In genomic region chr6:156350337-156350736, GRCh38 we compare ENCODE assay signal across 28 cellular contexts.
"Had no signal": no experiment of that assay in that cellular context is flagged by ENCODE, and none has a peak within 500 bp of the region (broad histone marks: within the 10 kb centered on the region; RNA-seq: fewer than 3 reads in every experiment).

No MANE protein-coding gene starts in this region.

- H3K27ac ChIP-seq: stomach, suprapubic skin, testis, thoracic aorta, thyroid gland, tibial artery, tibial nerve, transverse colon, upper lobe of left lung, upper lobe of right lung, uterus, vagina had no signal

- H3K9me3 ChIP-seq: stomach, suprapubic skin, testis, thoracic aorta, thyroid gland, tibial artery, tibial nerve, transverse colon, upper lobe of left lung, upper lobe of right lung, uterus, vagina had no signal

- H3K4me1 Mint-ChIP-seq: stimulated activated effector memory CD8-positive, alpha-beta T cell treated with anti-CD3 and anti-CD28 coated beads, Interleukin-12 subunit alpha, Interleukin-12 subunit beta, amount 100 ng/mL, for 72 hours; stimulated activated memory B cell treated with anti-CD40 and anti-IgM and Interleukin-4, amounts not matched to agents 10 μg/mL and 1 μg/mL and 100 μg/mL, for 72 hours; stimulated activated naive CD8-positive, alpha-beta T cell treated with anti-CD3 and anti-CD28 coated beads, Interleukin-15, amount 100 ng/mL, for 72 hours had no signal

- DNase-seq: stimulated activated CD4-positive, alpha-beta T cell treated with anti-CD3 and anti-CD28 coated beads, Interleukin-2, amount 100 ng/mL, for 48 hours; stimulated activated CD4-positive, alpha-beta T cell treated with anti-CD3 and anti-CD28 coated beads, Interleukin-4, amount 100 ng/mL, for 1 hour; stimulated activated CD4-positive, alpha-beta T cell treated with anti-CD3 and anti-CD28 coated beads, Interleukin-4, amount 100 ng/mL, for 24 hours; stimulated activated CD4-positive, alpha-beta T cell treated with anti-CD3 and anti-CD28 coated beads, Interleukin-4, amount 100 ng/mL, for 4 hours; stimulated activated CD8-positive, alpha-beta memory T cell treated with anti-CD3 and anti-CD28 coated beads, Interleukin-4, amount 100 ng/mL, for 48 hours; stimulated activated naive B cell treated with anti-CD40 and anti-IgM and Interleukin-4, amounts not matched to agents 10 μg/mL and 1 μg/mL and 100 μg/mL, for 72 hours; stimulated activated naive CD4-positive, alpha-beta T cell; stimulated activated naive CD4-positive, alpha-beta T cell treated with Interleukin-2 at 50 U/mL for 16 hours; stimulated activated naive CD8-positive, alpha-beta T cell treated with anti-CD3 and anti-CD28 coated beads, Interleukin-15, amount 100 ng/mL, for 72 hours; stimulated activated naive CD8-positive, alpha-beta T cell treated with anti-CD3 and anti-CD28 coated beads, Interleukin-15, Interleukin-2, amounts not matched to agents 100 U/mL and 50 U/mL, for 24 hours; stomach; substantia nigra; testis; thyroid gland; tibial artery; transverse colon; trophoblast cell; upper lobe of left lung; upper lobe of right lung; uterus had no signal

- H3K27ac Mint-ChIP-seq: stimulated activated effector memory CD8-positive, alpha-beta T cell treated with anti-CD3 and anti-CD28 coated beads, Interleukin-12 subunit alpha, Interleukin-12 subunit beta, amount 100 ng/mL, for 72 hours; stimulated activated memory B cell treated with anti-CD40 and anti-IgM and Interleukin-4, amounts not matched to agents 10 μg/mL and 1 μg/mL and 100 μg/mL, for 72 hours; stimulated activated naive B cell treated with anti-CD40 and anti-IgM and Interleukin-4, amounts not matched to agents 10 μg/mL and 1 μg/mL and 100 μg/mL, for 72 hours; stimulated activated naive CD8-positive, alpha-beta T cell treated with anti-CD3 and anti-CD28 coated beads, Interleukin-15, Interleukin-2, amounts not matched to agents 100 ng/mL and 50 ng/mL, for 24 hours; type B pancreatic cell had no signal

- H3K4me3 Mint-ChIP-seq: stimulated activated effector memory CD8-positive, alpha-beta T cell treated with anti-CD3 and anti-CD28 coated beads, Interleukin-12 subunit alpha, Interleukin-12 subunit beta, amount 100 ng/mL, for 72 hours; stimulated activated memory B cell treated with anti-CD40 and anti-IgM and Interleukin-4, amounts not matched to agents 10 μg/mL and 1 μg/mL and 100 μg/mL, for 72 hours; stimulated activated naive B cell treated with anti-CD40 and anti-IgM and Interleukin-4, amounts not matched to agents 10 μg/mL and 1 μg/mL and 100 μg/mL, for 72 hours; stimulated activated naive CD8-positive, alpha-beta T cell treated with anti-CD3 and anti-CD28 coated beads, Interleukin-15, amount 100 ng/mL, for 72 hours; stimulated activated naive CD8-positive, alpha-beta T cell treated with anti-CD3 and anti-CD28 coated beads, Interleukin-15, Interleukin-2, amounts not matched to agents 100 ng/mL and 50 ng/mL, for 24 hours; type B pancreatic cell had no signal

- H3K4me3 ChIP-seq: stomach, suprapubic skin, testis, thoracic aorta, thyroid gland, tibial artery, tibial nerve, transverse colon, upper lobe of left lung, upper lobe of right lung, uterus, vagina had no signal

- H3K36me3 ChIP-seq: stomach, suprapubic skin, thoracic aorta, thyroid gland, tibial artery, tibial nerve, transverse colon, upper lobe of left lung, upper lobe of right lung, uterus, vagina had no signal

- H3K4me1 ChIP-seq: stomach, suprapubic skin, testis, tibial nerve, transverse colon, upper lobe of left lung, upper lobe of right lung, uterus, vagina had no signal

- H3K36me3 Mint-ChIP-seq: stimulated activated effector memory CD8-positive, alpha-beta T cell treated with anti-CD3 and anti-CD28 coated beads, Interleukin-12 subunit alpha, Interleukin-12 subunit beta, amount 100 ng/mL, for 72 hours; stimulated activated memory B cell treated with anti-CD40 and anti-IgM and Interleukin-4, amounts not matched to agents 10 μg/mL and 1 μg/mL and 100 μg/mL, for 72 hours; stimulated activated naive B cell treated with anti-CD40 and anti-IgM and Interleukin-4, amounts not matched to agents 10 μg/mL and 1 μg/mL and 100 μg/mL, for 72 hours; type B pancreatic cell had no signal

- H3K27me3 ChIP-seq: suprapubic skin, testis, thyroid gland, tibial artery, tibial nerve, transverse colon, upper lobe of left lung, upper lobe of right lung, uterus, vagina had no signal

- H3K9me3 Mint-ChIP-seq: stimulated activated effector memory CD8-positive, alpha-beta T cell treated with anti-CD3 and anti-CD28 coated beads, Interleukin-12 subunit alpha, Interleukin-12 subunit beta, amount 100 ng/mL, for 72 hours; stimulated activated memory B cell treated with anti-CD40 and anti-IgM and Interleukin-4, amounts not matched to agents 10 μg/mL and 1 μg/mL and 100 μg/mL, for 72 hours; stimulated activated naive B cell treated with anti-CD40 and anti-IgM and Interleukin-4, amounts not matched to agents 10 μg/mL and 1 μg/mL and 100 μg/mL, for 72 hours; stimulated activated naive CD8-positive, alpha-beta T cell treated with anti-CD3 and anti-CD28 coated beads, Interleukin-15, Interleukin-2, amounts not matched to agents 100 ng/mL and 50 ng/mL, for 24 hours; type B pancreatic cell had no signal

- H3K27me3 Mint-ChIP-seq: stimulated activated naive CD8-positive, alpha-beta T cell treated with anti-CD3 and anti-CD28 coated beads, Interleukin-15, amount 100 ng/mL, for 72 hours; type B pancreatic cell had no signal
